In genomic region chr13:76745246-76746200, GRCh38 we compare ENCODE assay signal across 9 cellular contexts.
DNase-seq lines count a peak whose midpoint lies in the region; ATAC-seq lines count a peak whose summit lies in the region.
"Had no signal": no experiment of that assay in that cellular context is flagged by ENCODE, and none has a peak within 500 bp of the region (broad histone marks: within the 10 kb centered on the region; RNA-seq: fewer than 3 reads in every experiment).

No MANE protein-coding gene starts in this region.

- peaks cover 5 to 8% of the 10 kb centered on the region in 2 donors for H3K9me3 Mint-ChIP-seq in stimulated activated naive B cell treated with anti-CD40 and anti-IgM and Interleukin-4, amounts not matched to agents 10 μg/mL and 1 μg/mL and 100 μg/mL, for 72 hours

- H3K4me3 Mint-ChIP-seq in stimulated activated naive B cell treated with anti-CD40 and anti-IgM and Interleukin-4, amounts not matched to agents 10 μg/mL and 1 μg/mL and 100 μg/mL, for 72 hours = no peak overlapping the region

- peak; percentile 77 for ATAC-seq in HG03095 (IDR thresholded peaks at IDR 0.05; ENCODE audit: unreplicated experiment)
- peak; percentile 74 to 86 for ATAC-seq in stimulated activated naive B cell treated with anti-CD40 and anti-IgM and Interleukin-4, amounts not matched to agents 10 μg/mL and 1 μg/mL and 100 μg/mL, for 72 hours (replicated peaks)

- H3K36me3 Mint-ChIP-seq in stimulated activated naive B cell treated with anti-CD40 and anti-IgM and Interleukin-4, amounts not matched to agents 10 μg/mL and 1 μg/mL and 100 μg/mL, for 72 hours = no peaks in the 10 kb centered on the region

- no peak overlapping the region for H3K27ac Mint-ChIP-seq in stimulated activated naive B cell treated with anti-CD40 and anti-IgM and Interleukin-4, amounts not matched to agents 10 μg/mL and 1 μg/mL and 100 μg/mL, for 72 hours

- H3K27me3 Mint-ChIP-seq in stimulated activated naive B cell treated with anti-CD40 and anti-IgM and Interleukin-4, amounts not matched to agents 10 μg/mL and 1 μg/mL and 100 μg/mL, for 72 hours = no peaks in the 10 kb centered on the region

- DNase-seq in NCI-H1694 treated with DMSO at 0.1 percent for 48 hours (lab: John Stamatoyannopoulos, UW) = peak; percentile 11
- DNase-seq in NCI-H1694 (lab: John Stamatoyannopoulos, UW) = no peak
- DNase-seq in SKM-1 treated with dmso at 0.1 percent for 144 hours (lab: John Stamatoyannopoulos, UW; ENCODE audit: unreplicated experiment) = peak; percentile 98
- DNase-seq in stimulated activated naive B cell treated with anti-CD40 and anti-IgM and Interleukin-4, amounts not matched to agents 10 μg/mL and 1 μg/mL and 100 μg/mL, for 72 hours = peak; percentile 5
- DNase-seq in NK-92 treated with Interleukin-12 subunit alpha and Interleukin-12 subunit beta, amount 100 ng/mL, for 24 hours (lab: John Stamatoyannopoulos, UW) = no peak
- DNase-seq in activated T-cell treated with anti-CD3 and anti-CD28 coated beads, Interleukin-2, amount 50 U/mL, for 48 hours = no peak
- no peak for DNase-seq in activated CD4-positive, alpha-beta T cell treated with anti-CD3 and anti-CD28 coated beads for 1 hour
- DNase-seq: T-helper 2 cell had no signal

- H3K4me1 Mint-ChIP-seq in stimulated activated naive B cell treated with anti-CD40 and anti-IgM and Interleukin-4, amounts not matched to agents 10 μg/mL and 1 μg/mL and 100 μg/mL, for 72 hours = peaks cover 12 to 20% of the 10 kb centered on the region in 2 donors

Comparison
In these comparisons a context has a peak if more than half of its experiments do, and no peak if none do; other contexts are left out.
1. DNase-seq: peak in NCI-H1694 treated with DMSO at 0.1 percent for 48 hours (single experiment), SKM-1 treated with dmso at 0.1 percent for 144 hours (single experiment) and stimulated activated naive B cell treated with anti-CD40 and anti-IgM and Interleukin-4, amounts not matched to agents 10 μg/mL and 1 μg/mL and 100 μg/mL, for 72 hours (single experiment); none in NCI-H1694 (single experiment), NK-92 treated with Interleukin-12 subunit alpha and Interleukin-12 subunit beta, amount 100 ng/mL, for 24 hours (single experiment), activated T-cell treated with anti-CD3 and anti-CD28 coated beads, Interleukin-2, amount 50 U/mL, for 48 hours (0 of 2) and activated CD4-positive, alpha-beta T cell treated with anti-CD3 and anti-CD28 coated beads for 1 hour (single experiment).